In the genomic region with DNA sequence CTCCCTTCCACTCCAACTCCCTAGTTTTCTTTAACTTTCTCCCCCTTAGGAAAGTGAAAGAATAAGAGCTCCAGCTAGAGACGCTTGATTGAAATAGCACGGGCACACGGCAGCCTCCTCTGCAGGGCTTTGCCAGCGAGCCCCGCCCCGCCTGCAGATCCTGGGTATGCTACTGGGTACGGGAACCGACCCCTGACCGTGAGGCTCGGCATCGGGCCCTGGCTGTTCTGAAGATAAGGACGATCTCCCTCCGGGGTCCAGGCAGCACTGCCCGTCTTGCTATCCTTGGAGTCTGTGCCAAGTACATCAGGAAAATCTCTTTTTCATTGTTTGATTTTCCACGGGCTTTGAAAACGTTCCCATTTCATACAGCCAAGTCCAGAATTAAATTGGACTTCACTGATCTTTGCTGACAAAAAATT, we compare ENCODE assay signal across 8 cellular contexts.
A peak's percentile ranks its signal among the peaks of the same experiment; 100 is the strongest.
DNase-seq lines count a peak whose midpoint lies in the region; ATAC-seq and TF ChIP-seq lines count a peak whose summit lies in the region.

No MANE protein-coding gene starts in this region.

- intact Hi-C loops in lower lobe of right lung (cut with DNase I) = loop anchor here (10.0 kb wide), 1 partner anchor 419 kb away; no protein-coding TSS in a partner anchor

- peak overlapping the region; percentile 59 for H3K4me3 ChIP-seq in lower lobe of right lung

- no peaks in the 10 kb centered on the region for H3K9me3 ChIP-seq in lower lobe of right lung

- H3K36me3 ChIP-seq in lower lobe of right lung = no peaks in the 10 kb centered on the region

- in situ Hi-C loops in G401 (cut with HindIII; ENCODE audit: low sequenced_read_pairs) = no loop called here

- peaks cover 24% of the 10 kb centered on the region for H3K27me3 ChIP-seq in lower lobe of right lung (ENCODE audit: low read depth)

- no peak for TF ChIP-seq CTCF in lower lobe of right lung (IDR thresholded peaks at IDR 0.05)

- peaks cover 17% of the 10 kb centered on the region for H3K4me1 ChIP-seq in lower lobe of right lung

- H3K27ac ChIP-seq in lower lobe of right lung = peak overlapping the region; percentile 59

- ATAC-seq in lower lobe of right lung = peak; percentile 82 to 92

- DNase-seq in G401 (ENCODE audit: low spot score) (peak; percentile 71), NCI-H2029 (lab: John Stamatoyannopoulos, UW) (peak; percentile 44), ecto neural progenitor cell (ENCODE audit: low spot score) (peak; percentile 51), lower lobe of right lung (peak; percentile 66), SKM-1 (lab: John Stamatoyannopoulos, UW; ENCODE audit: unreplicated experiment) (no peak)
- peak; percentile 10 for DNase-seq in activated CD4-positive, alpha-beta T cell treated with anti-CD3 and anti-CD28 coated beads for 1 hour
- DNase-seq in stimulated activated CD8-positive, alpha-beta memory T cell treated with anti-CD3 and anti-CD28 coated beads, Interleukin-12 subunit alpha, Interleukin-12 subunit beta, amount 100 ng/mL, for 24 hours (ENCODE audit: extremely low read depth) = peak; percentile 5
- DNase-seq in stimulated activated naive CD4-positive, alpha-beta T cell treated with Interleukin-2 at 50 U/mL for 16 hours (lab: John Stamatoyannopoulos, UW) = no peak

Comparison
In these comparisons a context has a peak if more than half of its experiments do, and no peak if none do; other contexts are left out.
1. DNase-seq: peak in G401 (single experiment), NCI-H2029 (single experiment), activated CD4-positive, alpha-beta T cell treated with anti-CD3 and anti-CD28 coated beads for 1 hour (single experiment), ecto neural progenitor cell (single experiment), lower lobe of right lung (single experiment) and stimulated activated CD8-positive, alpha-beta memory T cell treated with anti-CD3 and anti-CD28 coated beads, Interleukin-12 subunit alpha, Interleukin-12 subunit beta, amount 100 ng/mL, for 24 hours (single experiment); none in SKM-1 (single experiment) and stimulated activated naive CD4-positive, alpha-beta T cell treated with Interleukin-2 at 50 U/mL for 16 hours (single experiment).